In the genomic region with DNA sequence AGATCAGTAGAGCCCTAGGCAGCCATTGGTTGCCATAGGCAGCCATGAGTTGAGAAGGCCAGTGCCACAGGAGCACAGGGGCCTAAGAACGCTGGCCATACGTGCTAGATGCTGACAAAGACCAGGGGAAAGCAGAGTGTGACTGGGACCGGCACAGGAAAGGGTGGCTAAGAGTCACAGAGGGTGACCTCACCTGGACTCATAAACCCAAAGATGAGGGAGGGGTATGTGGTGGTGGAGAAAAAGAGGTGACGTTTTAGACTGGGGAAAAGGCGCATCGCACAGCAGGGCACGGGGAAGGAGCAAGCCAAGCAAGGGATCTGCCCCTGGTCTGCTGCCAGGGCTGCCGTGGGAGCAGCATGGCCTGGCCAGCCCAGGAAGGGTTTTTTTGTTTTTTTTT, we compare ENCODE assay signal across 20 cellular contexts.
DNase-seq lines count a peak whose midpoint lies in the region; ATAC-seq and TF ChIP-seq lines count a peak whose summit lies in the region.
"Had no signal": no experiment of that assay in that cellular context is flagged by ENCODE, and none has a peak within 500 bp of the region (broad histone marks: within the 10 kb centered on the region; RNA-seq: fewer than 3 reads in every experiment).

No MANE protein-coding gene starts in this region.

- H3K9ac ChIP-seq in PC-3 (ENCODE audit: low read length), result no peak overlapping the region

- no peak overlapping the region for H2AFZ ChIP-seq in PC-3 (ENCODE audit: low read length)

- no peak overlapping the region for H3K4me3 ChIP-seq in PC-3 (ENCODE audit: low read length)
- no peak overlapping the region for H3K4me3 ChIP-seq in psoas muscle
- H3K4me3 ChIP-seq: Peyer's patch had no signal

- H3K4me1 ChIP-seq in PC-3 (ENCODE audit: insufficient read depth, low read length), result peaks cover 34% of the 10 kb centered on the region
- H3K4me1 ChIP-seq in psoas muscle, result peaks cover 29% of the 10 kb centered on the region
- H3K4me1 ChIP-seq: Peyer's patch had no signal

- peaks cover 62% of the 10 kb centered on the region for H3K4me1 Mint-ChIP-seq in nephron progenitor cell

- POLR2A ChIA-PET in PC-3 (lab: Charles Lee; ENCODE audit: unreplicated experiment), result interaction anchor here (0.7 kb wide), 1 partner anchor 13 kb away, joined by 4 read pairs; no protein-coding TSS in a partner anchor

- intact Hi-C loops in PC-3 (cut with micrococcal nuclease) (loop anchor here (5.0 kb wide), 2 partner anchors 121 to 144 kb away; partner anchors contain the start of gene VGLL4), psoas muscle (cut with DNase I) (no loop called here)

- peak overlapping the region; percentile 22 for H3K4me3 Mint-ChIP-seq in nephron progenitor cell

- no peaks in the 10 kb centered on the region for H3K36me3 Mint-ChIP-seq in nephron progenitor cell (ENCODE audit: low read depth)

- H3K36me3 ChIP-seq in PC-3 (ENCODE audit: low read depth, low read length), result no peaks in the 10 kb centered on the region
- no peaks in the 10 kb centered on the region for H3K36me3 ChIP-seq in psoas muscle (ENCODE audit: insufficient read depth in 1 of 2, low read depth in 1 of 2)
- H3K36me3 ChIP-seq: Peyer's patch had no signal

- no peaks in the 10 kb centered on the region for H3K9me2 ChIP-seq in PC-3 (replicated peaks; ENCODE audit: low read length)

- no peaks in the 10 kb centered on the region for H4K20me1 ChIP-seq in PC-3 (ENCODE audit: low read length)

- peak overlapping the region; percentile 6; the same call in 1 of the 2 replicates for H3K4me2 ChIP-seq in PC-3 (ENCODE audit: low read length)

- no peaks in the 10 kb centered on the region for H3K27me3 ChIP-seq in PC-3 (ENCODE audit: low read length)
- H3K27me3 ChIP-seq in psoas muscle (ENCODE audit: insufficient read depth in 3 of 3, low read length in 2 of 3), result no peaks in the 10 kb centered on the region
- H3K27me3 ChIP-seq: Peyer's patch had no signal

- DNase-seq in PC-3 (peak; percentile 54), nephron progenitor cell (no peak), psoas muscle (no peak), A172 (ENCODE audit: low spot score) (no peak), kidney glomerular epithelial cell (lab: John Stamatoyannopoulos, UW) (no peak), NCI-H2196 treated with DMSO at 0.1 percent for 48 hours (lab: John Stamatoyannopoulos, UW; ENCODE audit: unreplicated experiment) (no peak)
- DNase-seq: ACHN, Calu3, DMS153, GOT3, NCI-H1092, NCI-H1417 treated with DMSO at 0.1 percent for 48 hours, NCI-H1694 treated with DMSO at 0.1 percent for 48 hours, NCI-H2081, NCI-H226, NCI-H510A, NCI-H69, Peyer's patch, SHP77 treated with DMSO at 0.1 percent for 48 hours had no signal

- TF ChIP-seq CTCF in PC-3 (conservative IDR thresholded peaks at IDR 0.05; ENCODE audit: low read depth, low read length) (no peak), nephron progenitor cell (IDR thresholded peaks at IDR 0.05) (no peak), psoas muscle (IDR thresholded peaks at IDR 0.05) (no peak)

- H3K79me2 ChIP-seq in PC-3 (ENCODE audit: low read length), result no peaks in the 10 kb centered on the region

- WGBS in psoas muscle, 3 donors, result 77 to 91% (median 87%) methylated on average over 8 of the region's 8 CpGs

- H3K27ac Mint-ChIP-seq in nephron progenitor cell, result peak overlapping the region; percentile 77

- H3K27ac ChIP-seq in PC-3 (ENCODE audit: low read length), result peak overlapping the region; percentile 91
- peak overlapping the region; percentile 12 for H3K27ac ChIP-seq in psoas muscle
- H3K27ac ChIP-seq: Peyer's patch had no signal

- peaks cover 2% of the 10 kb centered on the region for H3K27me3 Mint-ChIP-seq in nephron progenitor cell (ENCODE audit: low read depth, poor library complexity)

- CTCF ChIA-PET in PC-3 (lab: Charles Lee), result no interaction called here

- BruUV-seq in PC-3 (replicated peaks; lab: Mats Ljungman, UMichigan), result no TSS peak

- no peaks in the 10 kb centered on the region for H3K9me3 ChIP-seq in PC-3 (ENCODE audit: low read length)
- H3K9me3 ChIP-seq in psoas muscle, result no peaks in the 10 kb centered on the region
- H3K9me3 ChIP-seq: Peyer's patch had no signal

- no peaks in the 10 kb centered on the region for H3K9me3 Mint-ChIP-seq in nephron progenitor cell

- H3F3A ChIP-seq in PC-3 (ENCODE audit: low read length, unreplicated experiment), result no peaks in the 10 kb centered on the region

- ATAC-seq in PC-3 (peak; percentile 52), psoas muscle (no peak), GM21619 (IDR thresholded peaks at IDR 0.05; ENCODE audit: unreplicated experiment) (no peak)
